In the genomic region with DNA sequence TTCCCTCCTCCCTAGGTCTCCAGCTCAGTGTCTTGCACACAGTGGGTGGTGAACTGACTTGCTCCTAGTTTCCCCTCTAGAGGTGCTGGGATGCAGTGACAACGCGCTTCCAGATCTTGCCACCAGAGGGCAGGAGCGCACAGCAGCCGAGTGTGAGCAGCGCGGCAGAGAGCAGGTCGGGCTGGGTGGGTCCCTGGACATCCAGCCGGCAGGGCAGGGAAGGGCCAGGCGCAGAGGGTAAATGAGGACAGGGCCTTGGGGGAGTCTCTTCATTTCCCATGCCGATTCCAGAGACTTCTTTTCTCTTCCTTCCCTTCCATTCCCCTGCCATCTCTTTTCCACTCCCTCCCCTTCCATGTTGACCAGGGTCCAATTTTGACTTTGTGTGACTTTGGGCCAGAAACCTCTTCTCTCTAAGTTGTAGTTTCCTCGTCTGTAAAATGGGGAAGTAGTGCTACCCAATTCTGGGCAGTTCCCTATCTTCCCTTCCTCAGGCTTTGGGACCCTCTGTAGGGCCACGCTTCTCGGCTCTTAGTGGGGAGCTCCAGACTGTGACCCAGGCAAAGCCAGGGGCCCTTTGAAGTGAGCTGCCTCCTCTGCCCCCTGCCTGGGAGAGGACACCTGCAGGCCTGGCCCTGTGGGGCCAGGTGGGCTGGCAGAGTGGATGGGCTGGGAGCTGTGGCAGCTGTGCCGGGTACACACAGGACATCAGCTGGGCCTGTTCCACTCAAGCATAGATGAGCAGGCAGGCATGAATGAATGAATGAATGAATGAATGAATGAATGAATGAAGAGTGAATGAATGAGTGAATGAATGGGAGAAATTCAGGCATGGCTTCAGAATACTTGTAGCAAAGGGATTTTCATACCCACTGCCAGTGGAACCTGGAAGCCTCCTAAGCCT, we compare ENCODE assay signal across 1 cellular context.
TF ChIP-seq lines count a peak whose summit lies in the region.

No MANE protein-coding gene starts in this region.

TF ChIP-seq in H1, 55 proteins besides CTCF, POLR2A, EP300 and RAD21 (continued from another document):
- TF ChIP-seq GABPA (IDR thresholded peaks at IDR 0.05; ENCODE audit: borderline replicate concordance, insufficient read depth, low read length) (peak; percentile 66; the same call in 1 of the 2 replicates), CREB1 (IDR thresholded peaks at IDR 0.05) (peak; percentile 84), EGR1 (IDR thresholded peaks at IDR 0.05; ENCODE audit: borderline replicate concordance, low read depth, low read length) (no peak), MAFK (IDR thresholded peaks at IDR 0.05; ENCODE audit: low read depth, low read length) (no peak), JUN (IDR thresholded peaks at IDR 0.05; ENCODE audit: low read depth, low read length) (no peak), SIN3A (conservative IDR thresholded peaks at IDR 0.05 in 1 of 2, IDR thresholded peaks at IDR 0.05 in 1 of 2; ENCODE audit: low read depth in 1 of 2, low read length in 2 of 2) (0 out of 4 replicates have a peak, but pooled peaks of 1 of the 2 experiments have one; percentile 47), POLR2AphosphoS5 (IDR thresholded peaks at IDR 0.05; ENCODE audit: low read depth, low read length) (no peak), TEAD4 (IDR thresholded peaks at IDR 0.05; ENCODE audit: low read depth, low read length) (0 out of 2 replicates have a peak, but pooled peaks have one; percentile 2), TAF7 (optimal IDR thresholded peaks at IDR 0.05; ENCODE audit: borderline replicate concordance, low read depth, low read length) (peak; percentile 14), RXRA (IDR thresholded peaks at IDR 0.05; ENCODE audit: insufficient read depth, low read depth, low read length) (peak; percentile 63; the same call in 1 of the 2 replicates)
